1 cellular context compared by ENCODE assay signal in genomic region chr17:78146881-78147280, GRCh38.
A peak's percentile ranks its signal among the peaks of the same experiment; 100 is the strongest.
TF ChIP-seq lines count a peak whose summit lies in the region.

No MANE protein-coding gene starts in this region.

TF ChIP-seq in GM12878, 131 proteins besides CTCF, POLR2A, EP300 and RAD21:
- no peak for TF ChIP-seq CBX3 (IDR thresholded peaks at IDR 0.05; ENCODE audit: borderline replicate concordance, low read depth)
- no peak for TF ChIP-seq MTA3 (IDR thresholded peaks at IDR 0.05; ENCODE audit: borderline replicate concordance, low read length)
- no peak for TF ChIP-seq E2F4 (IDR thresholded peaks at IDR 0.05; ENCODE audit: low read depth, low read length)
- no peak for TF ChIP-seq MTA2 (IDR thresholded peaks at IDR 0.05; ENCODE audit: low read depth)
- no peak for TF ChIP-seq RCOR1 (conservative IDR thresholded peaks at IDR 0.05; ENCODE audit: low read depth, low read length)
- TF ChIP-seq, protein P1, sequence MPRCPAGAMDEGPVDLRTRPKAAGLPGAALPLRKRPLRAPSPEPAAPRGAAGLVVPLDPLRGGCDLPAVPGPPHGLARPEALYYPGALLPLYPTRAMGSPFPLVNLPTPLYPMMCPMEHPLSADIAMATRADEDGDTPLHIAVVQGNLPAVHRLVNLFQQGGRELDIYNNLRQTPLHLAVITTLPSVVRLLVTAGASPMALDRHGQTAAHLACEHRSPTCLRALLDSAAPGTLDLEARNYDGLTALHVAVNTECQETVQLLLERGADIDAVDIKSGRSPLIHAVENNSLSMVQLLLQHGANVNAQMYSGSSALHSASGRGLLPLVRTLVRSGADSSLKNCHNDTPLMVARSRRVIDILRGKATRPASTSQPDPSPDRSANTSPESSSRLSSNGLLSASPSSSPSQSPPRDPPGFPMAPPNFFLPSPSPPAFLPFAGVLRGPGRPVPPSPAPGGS (IDR thresholded peaks at IDR 0.05; ENCODE audit: borderline replicate concordance, insufficient read depth, low read depth, low read length, poor library complexity, severe bottlenecking): no peak
- no peak for TF ChIP-seq FOXM1 (IDR thresholded peaks at IDR 0.05; ENCODE audit: low read depth, low read length)
- TF ChIP-seq CBFB (IDR thresholded peaks at IDR 0.05; ENCODE audit: low read depth): 0 out of 2 replicates have a peak, but pooled peaks have one; percentile 1
- TF ChIP-seq ATF3 (IDR thresholded peaks at IDR 0.05; ENCODE audit: borderline replicate concordance, extremely low read depth, low read depth, low read length): no peak
- 0 out of 2 replicates have a peak, but pooled peaks have one; percentile 29 for TF ChIP-seq ZBTB4 (CRISPR knock-in tag; IDR thresholded peaks at IDR 0.05)
- TF ChIP-seq, protein P2, sequence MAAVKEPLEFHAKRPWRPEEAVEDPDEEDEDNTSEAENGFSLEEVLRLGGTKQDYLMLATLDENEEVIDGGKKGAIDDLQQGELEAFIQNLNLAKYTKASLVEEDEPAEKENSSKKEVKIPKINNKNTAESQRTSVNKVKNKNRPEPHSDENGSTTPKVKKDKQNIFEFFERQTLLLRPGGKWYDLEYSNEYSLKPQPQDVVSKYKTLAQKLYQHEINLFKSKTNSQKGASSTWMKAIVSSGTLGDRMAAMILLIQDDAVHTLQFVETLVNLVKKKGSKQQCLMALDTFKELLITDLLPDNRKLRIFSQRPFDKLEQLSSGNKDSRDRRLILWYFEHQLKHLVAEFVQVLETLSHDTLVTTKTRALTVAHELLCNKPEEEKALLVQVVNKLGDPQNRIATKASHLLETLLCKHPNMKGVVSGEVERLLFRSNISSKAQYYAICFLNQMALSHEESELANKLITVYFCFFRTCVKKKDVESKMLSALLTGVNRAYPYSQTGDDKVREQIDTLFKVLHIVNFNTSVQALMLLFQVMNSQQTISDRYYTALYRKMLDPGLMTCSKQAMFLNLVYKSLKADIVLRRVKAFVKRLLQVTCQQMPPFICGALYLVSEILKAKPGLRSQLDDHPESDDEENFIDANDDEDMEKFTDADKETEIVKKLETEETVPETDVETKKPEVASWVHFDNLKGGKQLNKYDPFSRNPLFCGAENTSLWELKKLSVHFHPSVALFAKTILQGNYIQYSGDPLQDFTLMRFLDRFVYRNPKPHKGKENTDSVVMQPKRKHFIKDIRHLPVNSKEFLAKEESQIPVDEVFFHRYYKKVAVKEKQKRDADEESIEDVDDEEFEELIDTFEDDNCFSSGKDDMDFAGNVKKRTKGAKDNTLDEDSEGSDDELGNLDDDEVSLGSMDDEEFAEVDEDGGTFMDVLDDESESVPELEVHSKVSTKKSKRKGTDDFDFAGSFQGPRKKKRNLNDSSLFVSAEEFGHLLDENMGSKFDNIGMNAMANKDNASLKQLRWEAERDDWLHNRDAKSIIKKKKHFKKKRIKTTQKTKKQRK (IDR thresholded peaks at IDR 0.05; ENCODE audit: low read depth, low read length): no peak
- TF ChIP-seq, protein P3, sequence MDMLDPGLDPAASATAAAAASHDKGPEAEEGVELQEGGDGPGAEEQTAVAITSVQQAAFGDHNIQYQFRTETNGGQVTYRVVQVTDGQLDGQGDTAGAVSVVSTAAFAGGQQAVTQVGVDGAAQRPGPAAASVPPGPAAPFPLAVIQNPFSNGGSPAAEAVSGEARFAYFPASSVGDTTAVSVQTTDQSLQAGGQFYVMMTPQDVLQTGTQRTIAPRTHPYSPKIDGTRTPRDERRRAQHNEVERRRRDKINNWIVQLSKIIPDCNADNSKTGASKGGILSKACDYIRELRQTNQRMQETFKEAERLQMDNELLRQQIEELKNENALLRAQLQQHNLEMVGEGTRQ (IDR thresholded peaks at IDR 0.05; ENCODE audit: borderline replicate concordance, low read depth, low read length): no peak
- no peak for TF ChIP-seq LARP7 (IDR thresholded peaks at IDR 0.05)
- TF ChIP-seq ZNF592 (IDR thresholded peaks at IDR 0.05): peak; percentile 36; the same call in 1 of the 2 replicates
- TF ChIP-seq POLR2AphosphoS5 (IDR thresholded peaks at IDR 0.05; ENCODE audit: low read length): no peak
- no peak for TF ChIP-seq EZH2 (IDR thresholded peaks at IDR 0.05; ENCODE audit: borderline replicate concordance, control insufficient read depth, low read depth, low read length)
